ENCODE assay signal across 15 cellular contexts in the genomic region with DNA sequence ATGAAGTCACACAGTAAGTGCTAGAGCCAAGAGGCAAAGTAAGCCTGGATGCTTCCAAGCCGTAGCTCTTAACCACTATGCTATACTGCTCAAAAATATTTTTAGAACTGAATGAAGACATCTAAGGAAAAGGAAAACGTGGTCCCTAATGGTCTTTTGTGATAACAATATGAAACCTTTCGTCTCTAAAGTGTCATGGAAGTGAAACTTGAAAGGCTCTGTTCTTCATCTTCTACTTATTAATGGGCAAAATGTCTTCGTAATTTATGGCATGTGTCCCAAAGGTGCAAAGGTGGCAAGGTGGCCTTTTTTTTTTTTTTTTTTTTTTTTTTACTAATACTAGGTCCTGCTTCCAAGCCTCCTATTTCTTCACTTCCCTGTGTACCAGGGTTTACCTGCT.
"Had no signal": no experiment of that assay in that cellular context is flagged by ENCODE, and none has a peak within 500 bp of the region (broad histone marks: within the 10 kb centered on the region; RNA-seq: fewer than 3 reads in every experiment).

No MANE protein-coding gene starts in this region.

- H2AFZ ChIP-seq: neural progenitor cell had no signal

- H3K36me3 ChIP-seq: esophagus squamous epithelium, left lung, lower lobe of right lung, neural progenitor cell, spleen, thoracic aorta had no signal

- H3K27me3 Mint-ChIP-seq: activated naive CD8-positive, alpha-beta T cell; stimulated activated naive CD8-positive, alpha-beta T cell treated with anti-CD3 and anti-CD28 coated beads, Interleukin-15, Interleukin-2, amounts not matched to agents 100 ng/mL and 50 ng/mL, for 24 hours had no signal

- H3K27ac Mint-ChIP-seq: activated naive CD8-positive, alpha-beta T cell; natural killer cell; neural progenitor cell; stimulated activated naive CD8-positive, alpha-beta T cell treated with anti-CD3 and anti-CD28 coated beads, Interleukin-15, Interleukin-2, amounts not matched to agents 100 ng/mL and 50 ng/mL, for 24 hours had no signal

- H3K9me3 Mint-ChIP-seq: natural killer cell; neural progenitor cell; stimulated activated naive CD8-positive, alpha-beta T cell treated with anti-CD3 and anti-CD28 coated beads, Interleukin-15, Interleukin-2, amounts not matched to agents 100 ng/mL and 50 ng/mL, for 24 hours had no signal

- DNase-seq: activated CD8-positive, alpha-beta memory T cell treated with anti-CD3 and anti-CD28 coated beads for 24 hours; activated effector memory CD4-positive, alpha-beta T cell treated with Interleukin-2 at 50 U/mL for 16 hours; activated naive CD4-positive, alpha-beta T cell treated with Interleukin-2 at 50 U/mL for 16 hours; anterior cingulate cortex; effector CD4-positive, alpha-beta T cell; esophagus squamous epithelium; left lung; lower lobe of right lung; natural killer cell; right cardiac atrium; spleen had no signal

- ATAC-seq: left lung, lower lobe of right lung, natural killer cell, right cardiac atrium had no signal

- H3K4me1 ChIP-seq: neural progenitor cell had no signal

- H3K4me3 Mint-ChIP-seq: activated naive CD8-positive, alpha-beta T cell; natural killer cell; neural progenitor cell; stimulated activated naive CD8-positive, alpha-beta T cell treated with anti-CD3 and anti-CD28 coated beads, Interleukin-15, Interleukin-2, amounts not matched to agents 100 ng/mL and 50 ng/mL, for 24 hours had no signal

- H3K27ac ChIP-seq: esophagus squamous epithelium, left lung, lower lobe of right lung, neural progenitor cell, thoracic aorta had no signal

- H3K36me3 Mint-ChIP-seq: natural killer cell had no signal

- H3K4me2 ChIP-seq: neural progenitor cell had no signal

- H3K4me3 ChIP-seq: esophagus squamous epithelium, left lung, lower lobe of right lung, neural progenitor cell, spleen, thoracic aorta had no signal

- H3K27me3 ChIP-seq: esophagus squamous epithelium, left lung, neural progenitor cell, spleen had no signal

- H3K9me3 ChIP-seq: esophagus squamous epithelium, left lung, lower lobe of right lung, spleen, thoracic aorta had no signal
